In genomic region chr12:43931187-43931586, GRCh38 we compare ENCODE assay signal across 27 cellular contexts.
"Had no signal": no experiment of that assay in that cellular context is flagged by ENCODE, and none has a peak within 500 bp of the region (broad histone marks: within the 10 kb centered on the region; RNA-seq: fewer than 3 reads in every experiment).

No MANE protein-coding gene starts in this region.

- H3K27ac ChIP-seq: stomach, suprapubic skin, testis, thoracic aorta, thyroid gland, tibial artery, tibial nerve, transverse colon, upper lobe of left lung, upper lobe of right lung, uterus, vagina had no signal

- H3K9me3 ChIP-seq: testis, thyroid gland had no signal

- DNase-seq: stimulated activated CD4-positive, alpha-beta T cell treated with anti-CD3 and anti-CD28 coated beads, Interleukin-2, amount 100 ng/mL, for 48 hours; stimulated activated CD4-positive, alpha-beta T cell treated with anti-CD3 and anti-CD28 coated beads, Interleukin-4, amount 100 ng/mL, for 1 hour; stimulated activated CD4-positive, alpha-beta T cell treated with anti-CD3 and anti-CD28 coated beads, Interleukin-4, amount 100 ng/mL, for 24 hours; stimulated activated CD4-positive, alpha-beta T cell treated with anti-CD3 and anti-CD28 coated beads, Interleukin-4, amount 100 ng/mL, for 4 hours; stimulated activated CD8-positive, alpha-beta memory T cell treated with anti-CD3 and anti-CD28 coated beads, Interleukin-4, amount 100 ng/mL, for 48 hours; stimulated activated naive B cell treated with anti-CD40 and anti-IgM and Interleukin-4, amounts not matched to agents 10 μg/mL and 1 μg/mL and 100 μg/mL, for 72 hours; stimulated activated naive CD4-positive, alpha-beta T cell; stimulated activated naive CD4-positive, alpha-beta T cell treated with Interleukin-2 at 50 U/mL for 16 hours; stimulated activated naive CD8-positive, alpha-beta T cell treated with anti-CD3 and anti-CD28 coated beads, Interleukin-15, amount 100 ng/mL, for 72 hours; stimulated activated naive CD8-positive, alpha-beta T cell treated with anti-CD3 and anti-CD28 coated beads, Interleukin-15, Interleukin-2, amounts not matched to agents 100 U/mL and 50 U/mL, for 24 hours; stomach; substantia nigra; testis; thyroid gland; tibial artery; transverse colon; trophoblast cell; upper lobe of left lung; upper lobe of right lung; uterus had no signal

- H3K27me3 ChIP-seq: stomach, suprapubic skin, testis, thyroid gland, tibial artery, tibial nerve, transverse colon, upper lobe of left lung, upper lobe of right lung, uterus, vagina had no signal

- H3K4me1 ChIP-seq: stomach, suprapubic skin, testis, thyroid gland, tibial artery, tibial nerve, transverse colon, upper lobe of left lung, upper lobe of right lung, uterus, vagina had no signal

- FAIRE-seq: urothelium cell line had no signal

- ATAC-seq: stimulated activated effector memory CD8-positive, alpha-beta T cell treated with anti-CD3 and anti-CD28 coated beads, Interleukin-12 subunit alpha, Interleukin-12 subunit beta, amount 100 ng/mL, for 72 hours; stimulated activated memory B cell treated with anti-CD40 and anti-IgM and Interleukin-4, amounts not matched to agents 10 μg/mL and 1 μg/mL and 100 μg/mL, for 72 hours; stimulated activated naive B cell treated with anti-CD40 and anti-IgM and Interleukin-4, amounts not matched to agents 10 μg/mL and 1 μg/mL and 100 μg/mL, for 72 hours; stimulated activated naive CD8-positive, alpha-beta T cell treated with anti-CD3 and anti-CD28 coated beads, Interleukin-15, amount 100 ng/mL, for 72 hours; stimulated activated naive CD8-positive, alpha-beta T cell treated with anti-CD3 and anti-CD28 coated beads, Interleukin-15, Interleukin-2, amounts not matched to agents 100 U/mL and 50 U/mL, for 24 hours; upper lobe of right lung had no signal

- H3K36me3 ChIP-seq: suprapubic skin, thoracic aorta, thyroid gland, transverse colon, upper lobe of left lung, upper lobe of right lung, uterus, vagina had no signal

- H3K4me3 ChIP-seq: stomach, suprapubic skin, testis, thoracic aorta, thyroid gland, tibial artery, tibial nerve, transverse colon, upper lobe of left lung, upper lobe of right lung, uterus, vagina had no signal
